9 cellular contexts compared by ENCODE assay signal in the genomic region with DNA sequence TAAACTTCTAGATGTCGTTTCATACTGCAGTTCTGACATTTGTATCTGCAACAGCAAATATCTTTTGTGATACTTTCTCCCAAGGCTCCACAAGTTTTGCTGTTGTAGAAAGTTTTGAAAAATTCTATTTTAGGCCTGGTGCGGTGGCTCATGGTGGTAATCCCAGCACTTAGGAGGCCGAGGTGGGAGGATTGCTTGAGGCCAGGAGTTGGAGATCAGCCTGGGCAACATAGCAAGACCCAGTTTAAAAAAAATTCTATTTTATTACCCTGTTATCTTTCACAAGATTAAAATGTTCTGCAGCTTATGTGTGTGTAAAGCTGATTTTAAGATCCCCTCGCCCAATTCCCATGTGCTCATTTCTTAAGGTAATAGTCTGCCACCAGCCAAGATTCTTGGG. TPM values are rescaled to one million over a fixed set of nuclear protein-coding genes. Genes with fewer than 3 reads are reported as not detected.
DNase-seq lines count a peak whose midpoint lies in the region; ATAC-seq and TF ChIP-seq lines count a peak whose summit lies in the region.
"Had no signal": no experiment of that assay in that cellular context is flagged by ENCODE, and none has a peak within 500 bp of the region (broad histone marks: within the 10 kb centered on the region; RNA-seq: fewer than 3 reads in every experiment).

No MANE protein-coding gene starts in this region.

- no peak overlapping the region for H2BK12ac ChIP-seq in trophoblast cell (ENCODE audit: low read length)

- peak overlapping the region; percentile 93 for H3K4me2 ChIP-seq in OCI-LY1 (ENCODE audit: low read length)
- H3K4me2 ChIP-seq in trophoblast cell (ENCODE audit: low read length) = peak overlapping the region; percentile 68

- no peaks in the 10 kb centered on the region for H4K20me1 ChIP-seq in OCI-LY1 (ENCODE audit: insufficient read depth, low read length)

- no CpG with 5 or more reads among the region's 4 CpGs for WGBS in trophoblast cell (ENCODE audit: extremely low coverage, insufficient coverage, insufficient read length)

- H2BK120ac ChIP-seq in trophoblast cell (ENCODE audit: insufficient read depth, low read length, poor library complexity) = no peak overlapping the region

- H3K79me1 ChIP-seq in trophoblast cell (ENCODE audit: low read length) = peaks cover 15% of the 10 kb centered on the region

- no peaks in the 10 kb centered on the region for H3K9me3 ChIP-seq in OCI-LY1 (ENCODE audit: low read length)
- H3K9me3 ChIP-seq in endocrine pancreas (ENCODE audit: control insufficient read depth, low read length) = no peaks in the 10 kb centered on the region
- no peaks in the 10 kb centered on the region for H3K9me3 ChIP-seq in trophoblast cell (ENCODE audit: insufficient read depth, low read depth, low read length)

- no peak overlapping the region for H4K12ac ChIP-seq in trophoblast cell (ENCODE audit: low read depth, low read length)

- H2AFZ ChIP-seq in OCI-LY1 (ENCODE audit: low read length) (no peak overlapping the region), trophoblast cell (ENCODE audit: insufficient read depth, low read length, poor library complexity) (no peak overlapping the region)

- H3K79me2 ChIP-seq in OCI-LY1 (ENCODE audit: insufficient read depth, low read length) (peaks cover 63% of the 10 kb centered on the region), trophoblast cell (ENCODE audit: control insufficient read depth, insufficient read depth, low read length, poor library complexity) (peaks cover 22% of the 10 kb centered on the region)

- TF ChIP-seq CTCF in GM12865 (IDR thresholded peaks at IDR 0.05; ENCODE audit: insufficient read depth, low read depth, low read length, missing control alignments) = no peak
- no peak for TF ChIP-seq CTCF in OCI-LY1 (IDR thresholded peaks at IDR 0.05; ENCODE audit: low read length)

- no peak for DNase-seq in GM12865 (ENCODE audit: low read depth)
- DNase-seq in trophoblast cell = no peak
- DNase-seq in NCI-H774 (lab: John Stamatoyannopoulos, UW) = no peak
- DNase-seq in NK-92 treated with Interleukin-12 subunit alpha and Interleukin-12 subunit beta, amount 100 ng/mL, for 24 hours (lab: John Stamatoyannopoulos, UW) = no peak
- DNase-seq: activated B cell treated with CpG ODN at 0.5 μM for 24 hours, NCI-H1930 had no signal

- H3K27me3 ChIP-seq in OCI-LY1 (ENCODE audit: insufficient read depth, low read length) (no peaks in the 10 kb centered on the region), endocrine pancreas (ENCODE audit: control insufficient read depth, insufficient read depth, low read length) (no peaks in the 10 kb centered on the region), trophoblast cell (ENCODE audit: insufficient read depth, low read length) (no peaks in the 10 kb centered on the region)

- H3K23ac ChIP-seq in trophoblast cell (ENCODE audit: low read length) = no peak overlapping the region

- H3K4me1 ChIP-seq in OCI-LY1 (ENCODE audit: insufficient read depth, low read length, severe bottlenecking) (peaks cover 42% of the 10 kb centered on the region), endocrine pancreas (ENCODE audit: control insufficient read depth, insufficient read depth, low read length) (peaks cover 12% of the 10 kb centered on the region), trophoblast cell (ENCODE audit: control insufficient read depth in 1 of 2, insufficient read depth in 2 of 2, low read length in 2 of 2) (peaks cover 6 to 12% of the 10 kb centered on the region in 2 experiments)

- peak overlapping the region; percentile 84 for H3K4ac ChIP-seq in trophoblast cell (ENCODE audit: low read depth, low read length)

- H4K8ac ChIP-seq in trophoblast cell (ENCODE audit: low read depth, low read length) = no peak overlapping the region

- no peak overlapping the region for H2AK5ac ChIP-seq in trophoblast cell (ENCODE audit: low read length)

- H3K14ac ChIP-seq in trophoblast cell (ENCODE audit: low read length) = no peak overlapping the region

- no peaks in the 10 kb centered on the region for H3K9me2 ChIP-seq in OCI-LY1 (ENCODE audit: low read depth, low read length)

- H3K9ac ChIP-seq in OCI-LY1 (ENCODE audit: low read length) (peak overlapping the region; percentile 78), endocrine pancreas (ENCODE audit: control insufficient read depth, insufficient read depth, low read length) (no peak overlapping the region), trophoblast cell (ENCODE audit: low read length) (no peak overlapping the region)

- H3K4me3 ChIP-seq in GM12865 (ENCODE audit: low read depth, low read length) = peak overlapping the region; percentile 85
- H3K4me3 ChIP-seq in OCI-LY1 (ENCODE audit: low read depth, low read length, poor library complexity, severe bottlenecking) = peak overlapping the region; percentile 72
- peak overlapping the region; percentile 96 for H3K4me3 ChIP-seq in endocrine pancreas (ENCODE audit: control insufficient read depth, insufficient read depth, low read length)
- no peak overlapping the region for H3K4me3 ChIP-seq in trophoblast cell (ENCODE audit: low read depth, low read length)

- ATAC-seq in HG03565 (IDR thresholded peaks at IDR 0.05; ENCODE audit: unreplicated experiment) = no peak

- no peak overlapping the region for H2BK5ac ChIP-seq in trophoblast cell (ENCODE audit: low read depth, low read length, poor library complexity)

- H3K18ac ChIP-seq in trophoblast cell (ENCODE audit: low read length) = no peak overlapping the region

- no peak overlapping the region for H4K91ac ChIP-seq in trophoblast cell (ENCODE audit: low read depth, low read length)

- H3K36me3 ChIP-seq in OCI-LY1 (ENCODE audit: insufficient read depth, low read length) = peaks cover 40% of the 10 kb centered on the region
- no peaks in the 10 kb centered on the region for H3K36me3 ChIP-seq in endocrine pancreas (ENCODE audit: control insufficient read depth, insufficient read depth, low read length)
- peaks cover 4 to 6% of the 10 kb centered on the region in 2 experiments for H3K36me3 ChIP-seq in trophoblast cell (ENCODE audit: control insufficient read depth in 1 of 2, insufficient read depth in 2 of 2, low read length in 2 of 2)

- no peak overlapping the region for H3K27ac ChIP-seq in OCI-LY1 (ENCODE audit: low read depth, low read length, poor library complexity, severe bottlenecking)
- no peak overlapping the region for H3K27ac ChIP-seq in trophoblast cell (ENCODE audit: low read depth, low read length)

- H3F3A ChIP-seq in OCI-LY1 (ENCODE audit: insufficient read depth, low read length) = no peaks in the 10 kb centered on the region

RNA-seq across cellular contexts. Expression of a gene that starts 1.4 kb away (rescaled TPM):
- 183 TPM in 2 replicates for polyA plus RNA-seq in trophoblast cell (2013)

RNA-seq across cellular contexts. Expression of a gene that starts 35.5 kb away (rescaled TPM):
- 0.03 TPM in 1 of 2 replicates, not detected in the other for polyA plus RNA-seq in trophoblast cell (2013)

RNA-seq across cellular contexts. Expression of a gene that starts 59.9 kb away (rescaled TPM):
- 1.7 and 1.9 TPM in 2 replicates for polyA plus RNA-seq in trophoblast cell (2013)
